ENCODE assay signal across 8 cellular contexts in the genomic region with DNA sequence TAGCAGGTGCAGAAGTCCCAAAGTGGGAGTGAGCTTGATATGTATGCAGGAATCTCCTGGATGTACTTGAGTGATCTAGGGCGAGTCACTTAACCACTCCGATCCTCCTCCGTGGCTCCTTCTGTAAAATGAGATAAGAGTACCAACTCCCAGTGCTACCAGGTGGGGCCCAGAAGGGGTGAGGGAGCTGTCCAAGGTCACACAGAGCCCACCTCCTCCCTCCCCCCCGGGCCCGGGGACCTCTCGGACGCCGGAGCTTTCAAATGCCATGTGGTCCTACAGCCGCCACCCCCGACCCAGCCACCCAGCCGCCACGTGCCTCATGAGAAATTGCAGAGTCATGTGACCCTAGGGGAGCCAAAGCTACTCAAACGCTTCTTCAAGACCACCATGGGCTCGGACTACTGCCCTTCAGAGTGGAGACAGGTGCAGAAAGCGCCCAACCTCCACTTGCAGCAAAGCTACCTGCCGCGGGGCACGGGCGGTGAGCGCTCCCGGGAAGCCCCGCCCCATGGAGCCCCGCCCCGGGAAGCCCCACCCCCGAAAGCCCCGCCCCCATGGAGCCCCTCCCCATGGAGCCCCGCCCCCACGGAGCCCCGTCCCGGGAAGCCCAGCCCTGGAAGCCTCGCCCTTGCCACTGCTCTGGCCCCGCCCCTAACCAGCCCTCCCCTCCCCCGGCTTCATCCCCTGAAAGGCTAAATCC. TPM values are rescaled to one million over a fixed set of nuclear protein-coding genes. Genes with fewer than 3 reads are reported as not detected.
DNase-seq lines count a peak whose midpoint lies in the region; ATAC-seq and TF ChIP-seq lines count a peak whose summit lies in the region.

No MANE protein-coding gene starts in this region.

- H3K9ac ChIP-seq in mucosa of stomach (ENCODE audit: low read length) = peak overlapping the region; percentile 9

- H3K4me3 ChIP-seq in body of pancreas (no peak overlapping the region), mucosa of stomach (ENCODE audit: low read length) (peak overlapping the region; percentile 36)

- H3K27me3 ChIP-seq in body of pancreas (no peaks in the 10 kb centered on the region), mucosa of stomach (ENCODE audit: control insufficient read depth, insufficient read depth, low read length) (peaks cover under 1% of the 10 kb centered on the region)

- DNase-seq in NCI-H2196 treated with DMSO at 0.1 percent for 48 hours (lab: John Stamatoyannopoulos, UW; ENCODE audit: unreplicated experiment) = peak; percentile 58
- no peak for DNase-seq in NCI-H2196 (lab: John Stamatoyannopoulos, UW; ENCODE audit: unreplicated experiment)
- DNase-seq in NCI-H146 treated with DMSO at 0.1 percent for 48 hours (lab: John Stamatoyannopoulos, UW; ENCODE audit: unreplicated experiment) = peak; percentile 40
- peak in 2 of 4 donors; percentile 37 to 82 for DNase-seq in body of pancreas
- DNase-seq in foreskin melanocyte = no peak
- no peak for DNase-seq in NCI-H1092 (lab: John Stamatoyannopoulos, UW)

- intact Hi-C loops in body of pancreas (cut with DNase I) = no loop called here

- no peak for TF ChIP-seq POLR2A in body of pancreas (IDR thresholded peaks at IDR 0.05)

- H3K36me3 ChIP-seq in body of pancreas (replicated peaks in 1 of 2; ENCODE audit: insufficient read depth in 1 of 2, low read depth in 2 of 2) = no peaks in the 10 kb centered on the region
- H3K36me3 ChIP-seq in mucosa of stomach (ENCODE audit: control insufficient read depth, insufficient read depth, low read length) = no peaks in the 10 kb centered on the region

- H3K9me3 ChIP-seq in body of pancreas (no peaks in the 10 kb centered on the region), mucosa of stomach (ENCODE audit: control insufficient read depth, low read length) (no peaks in the 10 kb centered on the region)

- H3K27ac ChIP-seq in body of pancreas = no peak overlapping the region

- H3K4me1 ChIP-seq in body of pancreas = peaks cover 16% of the 10 kb centered on the region
- H3K4me1 ChIP-seq in mucosa of stomach (ENCODE audit: control insufficient read depth, insufficient read depth, low read length) = peaks cover 17% of the 10 kb centered on the region

- ATAC-seq in body of pancreas (peak; percentile 66), HG03342 (IDR thresholded peaks at IDR 0.05; ENCODE audit: unreplicated experiment) (no peak)

- 3 to 6% methylated on average over 14 to 33 of the region's 33 CpGs for WGBS in body of pancreas, 2 donors

- TF ChIP-seq CTCF in body of pancreas (IDR thresholded peaks at IDR 0.05) = no peak

RNA-seq across cellular contexts. Expression of gene ZNF358, which starts 10.1 kb away (rescaled TPM):
- total RNA-seq in body of pancreas = 10 to 100 TPM; 40.2 to 93.6 TPM

RNA-seq across cellular contexts. Expression of gene MCOLN1, which starts 16.6 kb away (rescaled TPM):
- 10 to 100 TPM; 10.6 to 11.9 TPM for total RNA-seq in body of pancreas

RNA-seq across cellular contexts. Expression of gene PEX11G, which starts 17.0 kb away (rescaled TPM):
- total RNA-seq in body of pancreas = 1 to 10 TPM; 3.9 to 7.6 TPM

RNA-seq across cellular contexts. Expression of gene PNPLA6, which starts 29.7 kb away (rescaled TPM):
- total RNA-seq in body of pancreas = 10 to 100 TPM; 43.8 to 52.1 TPM

Comparison
In these comparisons a context has a peak if more than half of its experiments do, and no peak if none do; other contexts are left out.
1. DNase-seq: peak in NCI-H2196 treated with DMSO at 0.1 percent for 48 hours (single experiment) and NCI-H146 treated with DMSO at 0.1 percent for 48 hours (single experiment); none in NCI-H2196 (single experiment), foreskin melanocyte (single experiment) and NCI-H1092 (single experiment).